Comparison of ENCODE assay signal across 8 cellular contexts in the genomic region with DNA sequence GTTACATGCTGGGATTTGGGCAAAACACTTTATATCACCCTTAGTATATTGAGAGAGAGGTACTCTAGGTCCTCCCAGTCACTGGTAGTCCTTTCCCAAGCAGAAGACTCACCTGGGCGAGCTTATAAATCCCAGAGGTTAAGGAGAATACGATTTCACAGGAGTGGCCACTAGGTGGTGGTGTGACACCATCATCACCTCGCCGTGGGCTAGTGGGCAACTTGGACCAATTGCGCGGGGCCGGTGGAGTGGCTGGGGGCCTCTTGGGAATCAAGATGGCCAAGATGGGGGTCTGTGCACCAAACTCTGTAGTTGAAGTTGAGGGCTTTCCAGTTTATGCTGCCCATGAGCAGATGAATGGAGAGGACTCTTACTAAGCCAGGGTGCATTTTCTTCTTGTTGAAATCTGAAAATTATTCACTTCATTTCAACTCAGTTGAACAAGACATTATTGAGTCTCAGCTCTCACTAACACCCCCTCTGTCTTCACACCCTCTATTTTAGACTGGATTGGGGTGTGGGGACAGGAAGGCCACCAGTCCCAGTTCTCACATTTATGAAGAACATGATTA. TPM values are rescaled to one million over a fixed set of nuclear protein-coding genes. Genes with fewer than 3 reads are reported as not detected.
DNase-seq lines count a peak whose midpoint lies in the region; ATAC-seq and TF ChIP-seq lines count a peak whose summit lies in the region.

No MANE protein-coding gene starts in this region.

- no peak overlapping the region for H3K4me3 Mint-ChIP-seq in activated T-cell treated with anti-CD3 and anti-CD28 coated beads, Interleukin-2, amount 50 U/mL, for 4 hours

- H2AFZ ChIP-seq in MM.1S (ENCODE audit: low read length) = no peak overlapping the region

- peak; percentile 55 for TF ChIP-seq CTCF in MM.1S (IDR thresholded peaks at IDR 0.05; ENCODE audit: low read length)
- peak; percentile 31 to 76 (median 66) for TF ChIP-seq CTCF in heart right ventricle (IDR thresholded peaks at IDR 0.05)
- TF ChIP-seq CTCF in retinal pigment epithelial cell (conservative IDR thresholded peaks at IDR 0.05; ENCODE audit: low read depth, low read length) = peak; percentile 52

- no peaks in the 10 kb centered on the region for H4K20me1 ChIP-seq in MM.1S (ENCODE audit: insufficient read depth, low read length)

- no peaks in the 10 kb centered on the region for H3K9me3 Mint-ChIP-seq in activated T-cell treated with anti-CD3 and anti-CD28 coated beads, Interleukin-2, amount 50 U/mL, for 4 hours

- no peaks in the 10 kb centered on the region for H3K36me3 ChIP-seq in MM.1S (replicated peaks; ENCODE audit: insufficient read depth, low read length)
- H3K36me3 ChIP-seq in heart right ventricle = no peaks in the 10 kb centered on the region

- no peak for ATAC-seq in activated T-cell treated with anti-CD3 and anti-CD28 coated beads, Interleukin-2, amount 50 U/mL, for 4 hours
- ATAC-seq in heart right ventricle = peak in 1 of 8 donors; percentile 50
- no peak for ATAC-seq in HG03135 (IDR thresholded peaks at IDR 0.05; ENCODE audit: unreplicated experiment)
- ATAC-seq in HG03280 (IDR thresholded peaks at IDR 0.05; ENCODE audit: unreplicated experiment) = no peak

- H3K27me3 Mint-ChIP-seq in activated T-cell treated with anti-CD3 and anti-CD28 coated beads, Interleukin-2, amount 50 U/mL, for 4 hours (ENCODE audit: low read depth) = peaks cover 21% of the 10 kb centered on the region

- H3K9me3 ChIP-seq in MM.1S (replicated peaks; ENCODE audit: insufficient read depth, low read length) (no peaks in the 10 kb centered on the region), heart right ventricle (no peaks in the 10 kb centered on the region)

- no peak overlapping the region for H3K9ac ChIP-seq in MM.1S (ENCODE audit: low read length)

- H3K4me3 ChIP-seq in MM.1S (ENCODE audit: low read length) = no peak overlapping the region
- H3K4me3 ChIP-seq in heart right ventricle = no peak overlapping the region
- H3K4me3 ChIP-seq in retinal pigment epithelial cell (ENCODE audit: low read length) = no peak overlapping the region

- intact Hi-C loops in heart right ventricle (cut with DNase I) = loop anchor here in 9 of 10 donors (5.0 to 10.0 kb wide), 12 partner anchors 266 to 1111 kb away; no protein-coding TSS in a partner anchor

- H3K27me3 ChIP-seq in MM.1S (replicated peaks; ENCODE audit: insufficient read depth, low read length) (no peaks in the 10 kb centered on the region), heart right ventricle (peaks cover 0 to 38% (median 18%) of the 10 kb centered on the region in 7 donors)

- no peak overlapping the region for H3K4me2 ChIP-seq in MM.1S (ENCODE audit: low read depth, low read length)

- H3K9me2 ChIP-seq in MM.1S (replicated peaks; ENCODE audit: insufficient read depth, low read length) = no peaks in the 10 kb centered on the region

- no peak overlapping the region for H3K27ac ChIP-seq in MM.1S (ENCODE audit: low read length)
- H3K27ac ChIP-seq in heart right ventricle = no peak overlapping the region

- no peaks in the 10 kb centered on the region for H3K36me3 Mint-ChIP-seq in activated T-cell treated with anti-CD3 and anti-CD28 coated beads, Interleukin-2, amount 50 U/mL, for 4 hours (ENCODE audit: insufficient read depth)

- WGBS in heart right ventricle, 2 donors = 1 to 2% methylated on average over 7 of the region's 7 CpGs

- peak; percentile 12 for DNase-seq in activated T-cell treated with anti-CD3 and anti-CD28 coated beads for 48 hours (ENCODE audit: low read depth)
- DNase-seq in activated T-cell treated with anti-CD3 and anti-CD28 coated beads for 4 hours = no peak
- peak; percentile 18 for DNase-seq in MM.1S
- peak; percentile 6 for DNase-seq in activated T-cell treated with anti-CD3 and anti-CD28 coated beads, Interleukin-2, amount 50 U/mL, for 4 hours
- DNase-seq in heart right ventricle = peak; percentile 21 to 32
- peak; percentile 2 for DNase-seq in retinal pigment epithelial cell (ENCODE audit: low read depth)

- no peaks in the 10 kb centered on the region for H3F3A ChIP-seq in MM.1S (ENCODE audit: insufficient read depth, low read length)

- H3K4me1 Mint-ChIP-seq in activated T-cell treated with anti-CD3 and anti-CD28 coated beads, Interleukin-2, amount 50 U/mL, for 4 hours (ENCODE audit: low read depth) = no peaks in the 10 kb centered on the region

- H3K79me2 ChIP-seq in MM.1S (ENCODE audit: low read length) = no peaks in the 10 kb centered on the region

- H3K4me1 ChIP-seq in MM.1S (ENCODE audit: low read length) (no peaks in the 10 kb centered on the region), heart right ventricle (no peaks in the 10 kb centered on the region)

RNA-seq across cellular contexts. Expression of a gene that starts 38.2 kb away (rescaled TPM):
- not detected for total RNA-seq in activated T-cell treated with anti-CD3 and anti-CD28 coated beads, Interleukin-2, amount 50 U/mL, for 4 hours
- total RNA-seq in heart right ventricle = not detected
- not detected for polyA plus RNA-seq in heart right ventricle
